ENCODE assay signal across 12 cellular contexts in the genomic region with DNA sequence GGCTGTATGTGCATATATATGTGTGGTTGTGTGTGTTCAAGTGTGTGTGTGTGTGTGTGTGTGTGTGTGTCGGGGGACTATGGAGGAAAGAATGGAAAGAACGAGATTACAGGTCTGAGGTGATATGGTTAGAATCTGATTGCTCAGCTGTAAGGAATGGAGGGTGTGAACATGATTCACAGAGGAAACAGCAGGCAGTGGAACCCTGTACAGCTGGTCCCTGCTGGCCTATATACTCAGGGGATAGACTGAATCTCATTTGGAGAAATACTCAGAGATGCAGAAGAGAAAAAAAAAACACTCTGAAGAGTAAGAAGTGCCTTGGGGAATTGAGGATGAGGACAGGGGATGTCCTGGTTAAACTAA.
DNase-seq lines count a peak whose midpoint lies in the region; ATAC-seq and TF ChIP-seq lines count a peak whose summit lies in the region.
"Had no signal": no experiment of that assay in that cellular context is flagged by ENCODE, and none has a peak within 500 bp of the region (broad histone marks: within the 10 kb centered on the region; RNA-seq: fewer than 3 reads in every experiment).

No MANE protein-coding gene starts in this region.

- CTCF ChIA-PET in activated CD4-positive, alpha-beta T cell treated with anti-CD3 and anti-CD28 coated beads, Interleukin-2, amount 10 ng/mL, durations not matched to agents 7 days and 5 days (lab: Charles Lee), result no interaction called here

- H3K27ac Mint-ChIP-seq in activated CD4-positive, alpha-beta T cell treated with anti-CD3 and anti-CD28 coated beads, Interleukin-2, amount 10 ng/mL, durations not matched to agents 7 days and 5 days, result no peak overlapping the region
- H3K27ac Mint-ChIP-seq: dendritic cell treated with granulocyte-macrophage colony-stimulating factor and Interleukin-4, amounts not matched to agents 40 ng/mL and 50 ng/mL, for 4 days; natural killer cell treated with Interleukin-12 subunit alpha and Interleukin-12 subunit beta and Interleukin-15 and Interleukin-18, amount 100 ng/mL, for 72 hours had no signal

- no peaks in the 10 kb centered on the region for H3K9me3 Mint-ChIP-seq in activated CD4-positive, alpha-beta T cell treated with anti-CD3 and anti-CD28 coated beads, Interleukin-2, amount 10 ng/mL, durations not matched to agents 7 days and 5 days
- H3K9me3 Mint-ChIP-seq: dendritic cell treated with granulocyte-macrophage colony-stimulating factor and Interleukin-4, amounts not matched to agents 40 ng/mL and 50 ng/mL, for 4 days had no signal

- DNase-seq in cardiac muscle cell (ENCODE audit: low read depth in 1 of 2, low spot score in 1 of 2) (peak in 1 of 2 donors; percentile 48), right atrium auricular region (ENCODE audit: low spot score) (no peak), astrocyte of the hippocampus (ENCODE audit: low read depth, low spot score) (peak; percentile 88), left lung (no peak), GDM1 (lab: John Stamatoyannopoulos, UW) (no peak)
- DNase-seq in activated CD4-positive, alpha-beta T cell treated with anti-CD3 and anti-CD28 coated beads, Interleukin-2, amount 10 ng/mL, durations not matched to agents 7 days and 5 days, result no peak
- no peak for DNase-seq in NK-92 treated with Interleukin-12 subunit alpha and Interleukin-12 subunit beta, amount 100 ng/mL, for 24 hours (lab: John Stamatoyannopoulos, UW)
- DNase-seq in stimulated activated CD4-positive, alpha-beta T cell treated with anti-CD3 and anti-CD28 coated beads, Interleukin-4, amount 100 ng/mL, for 24 hours, result no peak
- DNase-seq: activated CD4-positive, CD25-positive, alpha-beta regulatory T cell treated with anti-CD3 and anti-CD28 coated beads, Interleukin-2, amount 50 U/mL, for 72 hours had no signal

- H3K27me3 ChIP-seq in cardiac muscle cell (no peaks in the 10 kb centered on the region), right atrium auricular region (no peaks in the 10 kb centered on the region), left lung (no peaks in the 10 kb centered on the region)

- H3K27ac ChIP-seq in cardiac muscle cell, result peak overlapping the region; percentile 41
- no peak overlapping the region for H3K27ac ChIP-seq in right atrium auricular region
- no peak overlapping the region for H3K27ac ChIP-seq in left lung

- H3K36me3 ChIP-seq in cardiac muscle cell (no peaks in the 10 kb centered on the region), right atrium auricular region (no peaks in the 10 kb centered on the region), left lung (no peaks in the 10 kb centered on the region)

- H3K4me1 Mint-ChIP-seq in activated CD4-positive, alpha-beta T cell treated with anti-CD3 and anti-CD28 coated beads, Interleukin-2, amount 10 ng/mL, durations not matched to agents 7 days and 5 days, result no peaks in the 10 kb centered on the region

- no peak overlapping the region for H3K4me3 ChIP-seq in cardiac muscle cell
- H3K4me3 ChIP-seq in right atrium auricular region, result no peak overlapping the region
- no peak overlapping the region for H3K4me3 ChIP-seq in left lung

- intact Hi-C loops in left lung (cut with DNase I), result no loop called here

- no peak for TF ChIP-seq CTCF in cardiac muscle cell (IDR thresholded peaks at IDR 0.05; ENCODE audit: low read depth, low read length)
- TF ChIP-seq CTCF in right atrium auricular region (IDR thresholded peaks at IDR 0.05), result no peak
- TF ChIP-seq CTCF in left lung (IDR thresholded peaks at IDR 0.05), result no peak

- no peaks in the 10 kb centered on the region for H3K9me3 ChIP-seq in cardiac muscle cell (ENCODE audit: low read depth)
- no peaks in the 10 kb centered on the region for H3K9me3 ChIP-seq in right atrium auricular region
- H3K9me3 ChIP-seq in left lung, result no peaks in the 10 kb centered on the region

- H3K27me3 Mint-ChIP-seq in activated CD4-positive, alpha-beta T cell treated with anti-CD3 and anti-CD28 coated beads, Interleukin-2, amount 10 ng/mL, durations not matched to agents 7 days and 5 days, result no peaks in the 10 kb centered on the region
- H3K27me3 Mint-ChIP-seq: dendritic cell treated with granulocyte-macrophage colony-stimulating factor and Interleukin-4, amounts not matched to agents 40 ng/mL and 50 ng/mL, for 4 days; natural killer cell treated with Interleukin-12 subunit alpha and Interleukin-12 subunit beta and Interleukin-15 and Interleukin-18, amount 100 ng/mL, for 72 hours had no signal

- POLR2A ChIA-PET in activated CD4-positive, alpha-beta T cell treated with anti-CD3 and anti-CD28 coated beads, Interleukin-2, amount 10 ng/mL, durations not matched to agents 7 days and 5 days (lab: Charles Lee), result no interaction called here

- H3K4me3 Mint-ChIP-seq in activated CD4-positive, alpha-beta T cell treated with anti-CD3 and anti-CD28 coated beads, Interleukin-2, amount 10 ng/mL, durations not matched to agents 7 days and 5 days, result no peak overlapping the region
- H3K4me3 Mint-ChIP-seq: dendritic cell treated with granulocyte-macrophage colony-stimulating factor and Interleukin-4, amounts not matched to agents 40 ng/mL and 50 ng/mL, for 4 days; natural killer cell treated with Interleukin-12 subunit alpha and Interleukin-12 subunit beta and Interleukin-15 and Interleukin-18, amount 100 ng/mL, for 72 hours had no signal

- H3K4me1 ChIP-seq in cardiac muscle cell (ENCODE audit: low read depth), result peaks cover 27% of the 10 kb centered on the region
- peaks cover 0 to 17% of the 10 kb centered on the region in 2 donors for H3K4me1 ChIP-seq in right atrium auricular region
- no peaks in the 10 kb centered on the region for H3K4me1 ChIP-seq in left lung

- ATAC-seq in left lung, result peak; percentile 71
- ATAC-seq: natural killer cell treated with Interleukin-12 subunit alpha and Interleukin-12 subunit beta and Interleukin-15 and Interleukin-18, amount 100 ng/mL, for 72 hours; Right ventricle myocardium inferior had no signal

- H3K36me3 Mint-ChIP-seq in activated CD4-positive, alpha-beta T cell treated with anti-CD3 and anti-CD28 coated beads, Interleukin-2, amount 10 ng/mL, durations not matched to agents 7 days and 5 days (ENCODE audit: low read depth), result no peaks in the 10 kb centered on the region
- H3K36me3 Mint-ChIP-seq: natural killer cell treated with Interleukin-12 subunit alpha and Interleukin-12 subunit beta and Interleukin-15 and Interleukin-18, amount 100 ng/mL, for 72 hours had no signal
